10 cellular contexts compared by ENCODE assay signal in the genomic region with DNA sequence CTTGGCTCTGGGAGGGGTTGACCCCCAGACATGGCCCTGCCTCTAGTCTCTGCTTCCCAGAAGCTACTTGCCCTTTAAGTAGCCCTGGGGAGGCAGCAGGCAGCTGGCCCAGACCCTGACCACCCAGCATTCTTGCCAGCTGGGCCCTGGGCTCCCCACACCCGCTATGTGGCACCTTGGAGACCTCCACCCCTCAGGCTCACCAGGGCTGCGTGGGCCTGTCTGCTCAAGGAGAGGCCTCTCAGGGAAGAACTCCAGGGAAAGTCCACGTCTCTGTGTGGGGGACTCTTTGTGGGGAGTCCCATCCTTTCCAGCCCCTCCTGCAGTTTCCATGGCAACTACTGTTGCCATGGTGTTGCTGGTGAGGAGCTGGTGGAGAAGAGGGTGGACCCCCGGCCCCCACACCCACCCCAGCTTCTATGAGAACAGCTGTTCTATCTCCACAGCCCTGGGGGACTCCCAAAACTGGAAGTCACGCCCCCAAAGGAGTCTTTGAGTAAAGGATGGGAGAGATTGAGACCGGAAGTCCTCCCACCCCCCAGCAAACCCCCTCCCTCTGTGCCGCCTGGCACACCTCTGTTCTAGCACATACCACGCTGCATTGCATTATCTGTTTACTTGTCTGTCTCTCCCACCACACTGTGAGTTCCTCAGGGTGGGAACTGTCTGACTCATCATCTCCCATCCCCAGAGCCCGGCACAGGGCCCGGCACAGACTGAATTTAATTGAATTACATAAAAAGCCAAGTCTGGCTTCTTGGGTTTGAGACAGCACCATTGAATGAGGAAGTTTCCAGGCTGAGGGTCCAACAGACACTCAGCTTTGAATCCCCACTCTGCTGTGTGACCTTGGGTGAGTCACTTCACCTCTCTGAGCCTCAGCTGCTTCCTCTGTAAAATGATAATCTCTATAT. TPM values are rescaled to one million over a fixed set of nuclear protein-coding genes. Genes with fewer than 3 reads are reported as not detected.
DNase-seq lines count a peak whose midpoint lies in the region; ATAC-seq lines count a peak whose summit lies in the region.
"Had no signal": no experiment of that assay in that cellular context is flagged by ENCODE, and none has a peak within 500 bp of the region (broad histone marks: within the 10 kb centered on the region; RNA-seq: fewer than 3 reads in every experiment).

No MANE protein-coding gene starts in this region.

- no peak overlapping the region for H3K4me3 Mint-ChIP-seq in activated CD4-positive, alpha-beta memory T cell treated with anti-CD3 and anti-CD28 coated beads for 36 hours

- peaks cover 7% of the 10 kb centered on the region for H3K27me3 Mint-ChIP-seq in activated CD4-positive, alpha-beta memory T cell treated with anti-CD3 and anti-CD28 coated beads for 36 hours

- H3K4me1 Mint-ChIP-seq in activated CD4-positive, alpha-beta memory T cell treated with anti-CD3 and anti-CD28 coated beads for 36 hours (ENCODE audit: low read depth), result peaks cover 11% of the 10 kb centered on the region

- ATAC-seq in Right ventricle myocardium superior (ENCODE audit: poor library complexity) (peak; percentile 32), sciatic nerve (peak; percentile 61), HG02678 (IDR thresholded peaks at IDR 0.05; ENCODE audit: unreplicated experiment) (no peak)

- no peak overlapping the region for H3K27ac Mint-ChIP-seq in activated CD4-positive, alpha-beta memory T cell treated with anti-CD3 and anti-CD28 coated beads for 36 hours

- H3K36me3 Mint-ChIP-seq in activated CD4-positive, alpha-beta memory T cell treated with anti-CD3 and anti-CD28 coated beads for 36 hours, result no peaks in the 10 kb centered on the region

- CTCF ChIA-PET in activated CD4-positive, alpha-beta memory T cell treated with anti-CD3 and anti-CD28 coated beads for 36 hours (lab: Charles Lee), result no interaction called here

- intact Hi-C loops in Right ventricle myocardium superior (cut with DNase I), result no loop called here
- intact Hi-C loops in sciatic nerve (cut with DNase I), result no loop called here
- intact Hi-C loops in activated CD4-positive, alpha-beta memory T cell treated with anti-CD3 and anti-CD28 coated beads for 36 hours (cut with micrococcal nuclease), result no loop called here

- DNase-seq in ELF-1 (ENCODE audit: low read depth, low spot score) (peak; percentile 40), amygdala (lab: John Stamatoyannopoulos, UW) (peak in 29 of 56 donors; percentile 19 to 89 (median 55)), Right ventricle myocardium superior (no peak), sciatic nerve (ENCODE audit: low spot score) (no peak), retina (no peak), cerebellar nuclear complex (lab: John Stamatoyannopoulos, UW) (no peak)
- no peak for DNase-seq in activated CD4-positive, alpha-beta memory T cell treated with anti-CD3 and anti-CD28 coated beads for 36 hours
- DNase-seq: activated naive CD4-positive, alpha-beta T cell; T-helper 9 cell had no signal

- H3K9me3 Mint-ChIP-seq in activated CD4-positive, alpha-beta memory T cell treated with anti-CD3 and anti-CD28 coated beads for 36 hours, result no peaks in the 10 kb centered on the region

- POLR2A ChIA-PET in activated CD4-positive, alpha-beta memory T cell treated with anti-CD3 and anti-CD28 coated beads for 36 hours (lab: Charles Lee), result no interaction called here

RNA-seq across cellular contexts. Expression of gene DNM1, which starts 12.6 kb away (rescaled TPM):
- 7.0 TPM for total RNA-seq in Right ventricle myocardium superior
- 52.7 TPM for total RNA-seq in sciatic nerve
- total RNA-seq in activated CD4-positive, alpha-beta memory T cell treated with anti-CD3 and anti-CD28 coated beads for 36 hours, result 1 to 10 TPM in 1 of 2 experiments, under 1 TPM in 1; 0.63 to 1.1 TPM

RNA-seq across cellular contexts. Expression of gene CIZ1, which starts 24.4 kb away (rescaled TPM):
- 75.3 TPM for total RNA-seq in Right ventricle myocardium superior
- 140 TPM for total RNA-seq in sciatic nerve
- 100 to 1,000 TPM in 1 of 2 experiments, 10 to 100 TPM in 1; 95.4 to 105 TPM for total RNA-seq in activated CD4-positive, alpha-beta memory T cell treated with anti-CD3 and anti-CD28 coated beads for 36 hours

RNA-seq across cellular contexts. Expression of gene BBLN, which starts 55.7 kb away (rescaled TPM):
- 31.3 TPM for total RNA-seq in Right ventricle myocardium superior
- total RNA-seq in sciatic nerve, result 42.1 TPM
- total RNA-seq in activated CD4-positive, alpha-beta memory T cell treated with anti-CD3 and anti-CD28 coated beads for 36 hours, result 10 to 100 TPM; 86.9 to 90.1 TPM

Comparison
In these comparisons a context has a peak if more than half of its experiments do, and no peak if none do; other contexts are left out.
1. DNase-seq: peak in ELF-1 (single experiment) and amygdala (29 of 56); none in Right ventricle myocardium superior (single experiment), sciatic nerve (single experiment), retina (single experiment), activated CD4-positive, alpha-beta memory T cell treated with anti-CD3 and anti-CD28 coated beads for 36 hours (single experiment) and cerebellar nuclear complex (0 of 2).